ENCODE assay signal across 9 cellular contexts in the genomic region with DNA sequence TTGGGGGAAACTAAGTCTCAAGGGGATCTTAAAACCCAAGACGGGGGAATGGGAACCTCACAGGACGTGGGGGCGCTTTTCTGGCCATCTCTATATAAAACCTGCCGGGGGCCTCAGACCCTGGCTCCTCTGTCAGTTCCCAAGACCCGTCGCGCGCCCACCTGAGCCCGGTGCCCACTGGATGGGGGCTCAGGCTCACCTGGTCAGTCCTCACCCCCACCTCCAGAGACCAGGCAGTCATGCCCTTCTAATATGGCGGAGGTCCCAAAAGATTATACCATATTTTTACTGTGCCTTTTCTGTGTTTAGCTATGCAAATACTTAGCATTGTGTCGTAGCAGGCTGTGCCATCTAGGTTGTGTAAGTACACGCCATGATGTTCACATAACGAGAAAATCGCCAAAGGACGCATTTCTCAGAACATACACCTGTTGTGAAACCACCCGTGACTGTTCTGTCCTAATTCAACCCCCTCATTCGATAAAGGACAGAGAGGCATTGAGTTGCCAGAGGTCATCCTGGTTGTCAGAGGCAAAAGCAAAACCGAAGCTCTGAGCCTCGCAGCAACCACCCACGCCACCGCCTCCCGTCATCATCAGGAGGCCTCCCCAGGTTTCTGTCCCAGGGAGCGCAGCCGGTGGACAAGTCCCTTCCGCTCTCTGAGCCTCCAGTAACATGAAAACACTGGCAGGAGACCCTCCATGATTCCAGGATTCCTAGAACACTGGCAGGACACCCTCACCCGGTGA. TPM values are rescaled to one million over a fixed set of nuclear protein-coding genes. Genes with fewer than 3 reads are reported as not detected.
A peak's percentile ranks its signal among the peaks of the same experiment; 100 is the strongest.
DNase-seq lines count a peak whose midpoint lies in the region; ATAC-seq and TF ChIP-seq lines count a peak whose summit lies in the region.
"Had no signal": no experiment of that assay in that cellular context is flagged by ENCODE, and none has a peak within 500 bp of the region (broad histone marks: within the 10 kb centered on the region; RNA-seq: fewer than 3 reads in every experiment).

No MANE protein-coding gene starts in this region.

- H3K4ac ChIP-seq in mesenchymal stem cell (ENCODE audit: low read depth in 1 of 2, low read length in 2 of 2): peak overlapping the region; percentile 13 to 75

- H3K4me3 Mint-ChIP-seq in activated T-cell treated with anti-CD3 and anti-CD28 coated beads, Interleukin-2, amount 50 U/mL, for 4 hours: peak overlapping the region; percentile 47

- WGBS in mesenchymal stem cell: 90% methylated on average over 26 of the region's 26 CpGs

- peak overlapping the region; percentile 74 for H4K91ac ChIP-seq in mesenchymal stem cell (ENCODE audit: low read length)

- H3K27ac ChIP-seq in mesenchymal stem cell (ENCODE audit: low read length, poor library complexity, severe bottlenecking): no peak overlapping the region
- H3K27ac ChIP-seq in upper lobe of right lung: no peak overlapping the region

- peak overlapping the region in 1 of 2 experiments; percentile 81 for H3K18ac ChIP-seq in mesenchymal stem cell (ENCODE audit: low read depth in 1 of 2, low read length in 2 of 2)

- H4K8ac ChIP-seq in mesenchymal stem cell (ENCODE audit: low read length): peak overlapping the region; percentile 88

- peak overlapping the region; percentile 77 for H3K4me2 ChIP-seq in mesenchymal stem cell (ENCODE audit: low read length, poor library complexity, severe bottlenecking)

- H3K9me3 ChIP-seq in mesenchymal stem cell (ENCODE audit: control insufficient read depth, low read length): no peaks in the 10 kb centered on the region
- no peaks in the 10 kb centered on the region for H3K9me3 ChIP-seq in upper lobe of right lung

- H3K36me3 ChIP-seq in mesenchymal stem cell (ENCODE audit: control insufficient read depth in 1 of 2, insufficient read depth in 2 of 2, low read depth in 1 of 2, low read length in 2 of 2) (no peaks in the 10 kb centered on the region), upper lobe of right lung (no peaks in the 10 kb centered on the region)

- H3K79me1 ChIP-seq in mesenchymal stem cell (replicated peaks; ENCODE audit: low read length, poor library complexity, severe bottlenecking): no peaks in the 10 kb centered on the region

- no peak overlapping the region for H2BK5ac ChIP-seq in mesenchymal stem cell (ENCODE audit: low read depth, low read length, poor library complexity, severe bottlenecking)

- H3K4me1 Mint-ChIP-seq in activated T-cell treated with anti-CD3 and anti-CD28 coated beads, Interleukin-2, amount 50 U/mL, for 4 hours (ENCODE audit: low read depth): no peaks in the 10 kb centered on the region

- no peak overlapping the region for H3K14ac ChIP-seq in mesenchymal stem cell (ENCODE audit: low read length in 2 of 2)

- peak overlapping the region; percentile 81 for H3K9ac ChIP-seq in mesenchymal stem cell (ENCODE audit: low read length)

- H2BK12ac ChIP-seq in mesenchymal stem cell (ENCODE audit: low read length in 2 of 2): peak overlapping the region in 1 of 2 experiments; percentile 56

- TF ChIP-seq CTCF in upper lobe of right lung (IDR thresholded peaks at IDR 0.05): no peak

- H3K9me3 Mint-ChIP-seq in activated T-cell treated with anti-CD3 and anti-CD28 coated beads, Interleukin-2, amount 50 U/mL, for 4 hours: no peaks in the 10 kb centered on the region

- H2AFZ ChIP-seq in mesenchymal stem cell (ENCODE audit: low read depth, low read length): no peak overlapping the region

- ATAC-seq in left cardiac atrium (no peak), upper lobe of right lung (no peak), HG03175 (IDR thresholded peaks at IDR 0.05; ENCODE audit: unreplicated experiment) (no peak), GM18505 (IDR thresholded peaks at IDR 0.05; ENCODE audit: unreplicated experiment) (no peak)
- ATAC-seq in activated T-cell treated with anti-CD3 and anti-CD28 coated beads, Interleukin-2, amount 50 U/mL, for 4 hours: no peak

- H2BK120ac ChIP-seq in mesenchymal stem cell (ENCODE audit: low read depth, low read length): peak overlapping the region; percentile 82

- intact Hi-C loops in cardiac septum (cut with DNase I) (loop anchor here (1.0 to 10.0 kb wide), 2 partner anchors 285 to 394 kb away; no protein-coding TSS in a partner anchor), left cardiac atrium (cut with DNase I) (loop anchor here (1.0 to 10.0 kb wide), 3 partner anchors 395 to 805 kb away; no protein-coding TSS in a partner anchor), upper lobe of right lung (cut with DNase I) (loop anchor here (5.0 kb wide), 1 partner anchor 397 kb away; no protein-coding TSS in a partner anchor)

- DNase-seq in cardiac septum (ENCODE audit: low spot score) (peak; percentile 36), left cardiac atrium (no peak), mesenchymal stem cell (no peak), upper lobe of right lung (peak; percentile 50)
- no peak for DNase-seq in activated T-cell treated with anti-CD3 and anti-CD28 coated beads, Interleukin-2, amount 50 U/mL, for 4 hours
- no peak for DNase-seq in activated naive CD4-positive, alpha-beta T cell treated with Interleukin-2 at 50 U/mL for 16 hours
- DNase-seq: DMS 273 treated with DMSO at 0.1 percent for 48 hours had no signal

- H3K27me3 ChIP-seq in mesenchymal stem cell (ENCODE audit: control insufficient read depth in 1 of 2, insufficient read depth in 1 of 2, low read length in 2 of 2) (peaks cover 0 to 10% of the 10 kb centered on the region in 2 experiments), upper lobe of right lung (no peaks in the 10 kb centered on the region)

- peak overlapping the region; percentile 3 for H2BK15ac ChIP-seq in mesenchymal stem cell (ENCODE audit: low read depth, poor library complexity, severe bottlenecking)

- H3K4me3 ChIP-seq in mesenchymal stem cell (ENCODE audit: insufficient read depth in 1 of 2, low read depth in 1 of 2, low read length in 2 of 2): no peak overlapping the region
- no peak overlapping the region for H3K4me3 ChIP-seq in upper lobe of right lung

- H3K23ac ChIP-seq in mesenchymal stem cell (ENCODE audit: low read length in 2 of 2): no peak overlapping the region

- no peaks in the 10 kb centered on the region for H3K36me3 Mint-ChIP-seq in activated T-cell treated with anti-CD3 and anti-CD28 coated beads, Interleukin-2, amount 50 U/mL, for 4 hours (ENCODE audit: insufficient read depth)

- TF ChIP-seq POLR2A in GM18505 (IDR thresholded peaks at IDR 0.05; ENCODE audit: borderline replicate concordance, extremely low read depth, insufficient read depth, insufficient read length): no peak

- H3K4me1 ChIP-seq in mesenchymal stem cell (ENCODE audit: control insufficient read depth, insufficient read depth, low read depth, low read length): peaks cover 18% of the 10 kb centered on the region
- peaks cover 8% of the 10 kb centered on the region for H3K4me1 ChIP-seq in upper lobe of right lung

- peaks cover 2% of the 10 kb centered on the region for H3K27me3 Mint-ChIP-seq in activated T-cell treated with anti-CD3 and anti-CD28 coated beads, Interleukin-2, amount 50 U/mL, for 4 hours (ENCODE audit: low read depth)

- H2AK5ac ChIP-seq in mesenchymal stem cell (ENCODE audit: low read length, severe bottlenecking): no peak overlapping the region

RNA-seq across cellular contexts. Expression of a gene that starts 28.9 kb away (rescaled TPM):
- 38.0 TPM for total RNA-seq in cardiac septum
- total RNA-seq in left cardiac atrium: 10 to 100 TPM; 37.2 to 51.1 TPM
- 10 to 100 TPM; 42.9 to 50.5 (median 46.8) TPM for total RNA-seq in activated T-cell treated with anti-CD3 and anti-CD28 coated beads, Interleukin-2, amount 50 U/mL, for 4 hours
- polyA plus RNA-seq in mesenchymal stem cell (2013, experiment 1 of 2): 96.7 TPM
- 101 TPM for polyA plus RNA-seq in mesenchymal stem cell (2013, experiment 2 of 2)
- total RNA-seq in upper lobe of right lung: 55.2 TPM

Comparison
In these comparisons a context has a peak if more than half of its experiments do, and no peak if none do; other contexts are left out.
1. DNase-seq: peak in cardiac septum (single experiment) and upper lobe of right lung (single experiment); none in left cardiac atrium (single experiment), activated T-cell treated with anti-CD3 and anti-CD28 coated beads, Interleukin-2, amount 50 U/mL, for 4 hours (single experiment), mesenchymal stem cell (single experiment) and activated naive CD4-positive, alpha-beta T cell treated with Interleukin-2 at 50 U/mL for 16 hours (single experiment).